Comparison of ENCODE assay signal across 2 cellular contexts in genomic region chrX:72937906-72938305, GRCh38. TPM values are rescaled to one million over a fixed set of nuclear protein-coding genes. Genes with fewer than 3 reads are reported as not detected.
"Had no signal": no experiment of that assay in that cellular context is flagged by ENCODE, and none has a peak within 500 bp of the region (broad histone marks: within the 10 kb centered on the region; RNA-seq: fewer than 3 reads in every experiment).

Gene FAM236A (plus strand): TSS chrX:72938206. CDS start chrX:72938263, 57 bp downstream.

RNA-seq across cellular contexts. Expression of gene FAM236A, which starts in this region (rescaled TPM):
- total RNA-seq: G401, GM12878 had no signal
- polyA plus RNA-seq: GM12878 had no signal
